ENCODE assay signal across 24 cellular contexts in the genomic region with DNA sequence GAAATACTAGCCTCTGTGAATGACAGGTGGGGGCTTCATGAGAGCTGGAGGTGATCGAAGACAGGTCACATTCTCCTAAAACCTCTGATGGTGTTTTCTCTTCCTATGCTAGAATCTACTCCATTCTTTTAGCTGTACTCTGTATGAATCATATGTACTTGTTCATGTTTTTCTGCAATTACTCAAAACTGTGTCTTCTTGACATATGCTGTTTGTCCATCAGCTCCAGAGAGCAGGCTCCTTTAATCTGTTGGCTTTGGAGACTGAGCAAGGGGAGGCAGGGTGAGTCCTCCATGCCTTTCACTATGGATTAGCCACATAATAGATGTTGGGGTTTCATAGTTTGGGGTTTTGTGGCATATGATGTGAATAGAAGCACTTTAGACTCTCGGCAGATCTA.
"Had no signal": no experiment of that assay in that cellular context is flagged by ENCODE, and none has a peak within 500 bp of the region (broad histone marks: within the 10 kb centered on the region; RNA-seq: fewer than 3 reads in every experiment).

No MANE protein-coding gene starts in this region.

- H3K4me3 ChIP-seq: colonic mucosa, coronary artery, dorsolateral prefrontal cortex, esophagus muscularis mucosa, esophagus squamous epithelium, gastrocnemius medialis, gastroesophageal sphincter, heart left ventricle, heart right ventricle had no signal

- DNase-seq: colonic mucosa; cortex of kidney; dermis blood vessel endothelial cell; dorsolateral prefrontal cortex; effector CD4-positive, alpha-beta T cell; effector CD8-positive, alpha-beta T cell; effector memory CD4-positive, alpha-beta T cell; effector memory CD8-positive, alpha-beta T cell; endodermal cell; erythroblast; esophagus squamous epithelium; foreskin fibroblast; foreskin keratinocyte; foreskin melanocyte; gastrocnemius medialis; glutamatergic neuron; head of caudate nucleus; heart left ventricle; heart right ventricle had no signal

- H3K9me3 ChIP-seq: colonic mucosa, esophagus muscularis mucosa, esophagus squamous epithelium, gastrocnemius medialis, gastroesophageal sphincter, heart left ventricle, heart right ventricle had no signal

- H3K36me3 ChIP-seq: colonic mucosa, esophagus muscularis mucosa, esophagus squamous epithelium, gastrocnemius medialis, gastroesophageal sphincter, heart left ventricle, heart right ventricle had no signal

- H3K27ac ChIP-seq: colonic mucosa, coronary artery, dorsolateral prefrontal cortex, epithelial cell of prostate, esophagus muscularis mucosa, esophagus squamous epithelium, foreskin keratinocyte, gastrocnemius medialis, gastroesophageal sphincter, heart left ventricle, heart right ventricle had no signal

- ATAC-seq: effector memory CD8-positive, alpha-beta T cell; esophagus mucosa; foreskin keratinocyte; gastrocnemius medialis; gastroesophageal sphincter; heart left ventricle; heart right ventricle had no signal

- H3K27me3 ChIP-seq: colonic mucosa, dorsolateral prefrontal cortex, esophagus muscularis mucosa, esophagus squamous epithelium, foreskin keratinocyte, gastrocnemius medialis, gastroesophageal sphincter, heart left ventricle, heart right ventricle had no signal

- H3K4me1 ChIP-seq: colonic mucosa, esophagus muscularis mucosa, esophagus squamous epithelium, foreskin keratinocyte, gastrocnemius medialis, gastroesophageal sphincter, heart left ventricle, heart right ventricle had no signal
